1 cellular context compared by ENCODE assay signal in genomic region chr1:207268753-207269511, GRCh38.
TF ChIP-seq lines count a peak whose summit lies in the region.

No MANE protein-coding gene starts in this region.

TF ChIP-seq in GM23338, 12 proteins besides CTCF, POLR2A, EP300 and RAD21 (continued from another document):
- TF ChIP-seq ETS1 (IDR thresholded peaks at IDR 0.05) (no peak), EZH2 (IDR thresholded peaks at IDR 0.05; ENCODE audit: low read depth, unreplicated experiment) (no peak), POLR2AphosphoS5 (IDR thresholded peaks at IDR 0.05; ENCODE audit: low read depth) (no peak), REST (IDR thresholded peaks at IDR 0.05; ENCODE audit: unreplicated experiment) (no peak), JUNB (IDR thresholded peaks at IDR 0.05; ENCODE audit: unreplicated experiment) (no peak)
TF ChIP-seq in GM23338: peak in this region for 0.
